Comparison of ENCODE assay signal across 14 cellular contexts in the genomic region with DNA sequence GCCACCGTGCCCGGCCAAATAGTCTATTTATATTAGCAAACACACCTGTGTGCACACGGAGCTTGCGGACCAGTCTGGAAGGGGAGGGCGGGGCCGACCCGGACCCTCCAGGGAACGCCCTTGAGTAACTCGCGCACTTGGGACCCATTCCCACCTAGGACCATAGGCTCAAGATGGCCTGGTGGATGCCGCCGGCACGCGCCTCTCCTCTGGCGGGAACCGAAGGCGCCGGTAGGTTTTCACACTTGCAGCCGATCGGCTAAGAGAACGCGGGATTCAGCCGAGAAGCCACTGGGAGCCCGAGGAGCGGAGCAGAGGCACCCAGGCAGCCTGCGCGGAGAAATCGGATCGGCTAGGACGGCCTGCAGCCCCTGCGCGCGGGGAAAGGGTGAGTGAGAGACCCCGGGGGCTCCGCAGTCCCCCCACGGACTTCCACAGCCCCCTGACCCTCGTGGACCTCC. TPM values are rescaled to one million over a fixed set of nuclear protein-coding genes. Genes with fewer than 3 reads are reported as not detected.
DNase-seq lines count a peak whose midpoint lies in the region; ATAC-seq and TF ChIP-seq lines count a peak whose summit lies in the region.
"Had no signal": no experiment of that assay in that cellular context is flagged by ENCODE, and none has a peak within 500 bp of the region (broad histone marks: within the 10 kb centered on the region; RNA-seq: fewer than 3 reads in every experiment).

No MANE protein-coding gene starts in this region.

- CTCF ChIA-PET in activated CD4-positive, alpha-beta T cell treated with anti-CD3 and anti-CD28 coated beads, Interleukin-2, amount 10 ng/mL, durations not matched to agents 7 days and 5 days (lab: Charles Lee): no interaction called here

- H3K9me3 Mint-ChIP-seq in activated CD4-positive, alpha-beta T cell treated with anti-CD3 and anti-CD28 coated beads, Interleukin-2, amount 10 ng/mL, durations not matched to agents 7 days and 5 days: peaks cover 18% of the 10 kb centered on the region
- H3K9me3 Mint-ChIP-seq in type B pancreatic cell: peaks cover 18% of the 10 kb centered on the region

- no peak overlapping the region for H2BK15ac ChIP-seq in mesendoderm (replicated peaks; ENCODE audit: low read depth)

- H3K4me1 ChIP-seq in hepatocyte (ENCODE audit: insufficient read depth) (peaks cover 7% of the 10 kb centered on the region), mesendoderm (ENCODE audit: control insufficient read depth, low read depth, low read length) (no peaks in the 10 kb centered on the region), gastroesophageal sphincter (peaks cover 0 to 19% (median 0%) of the 10 kb centered on the region in 3 donors), HAP-1 (no peaks in the 10 kb centered on the region)

- TF ChIP-seq EP300 in gastroesophageal sphincter (IDR thresholded peaks at IDR 0.05): no peak

- peaks cover 11% of the 10 kb centered on the region for H3K9me3 ChIP-seq in hepatocyte (ENCODE audit: low read depth)
- H3K9me3 ChIP-seq in gastroesophageal sphincter: peaks cover 0 to 57% (median 0%) of the 10 kb centered on the region in 3 donors
- H3K9me3 ChIP-seq in HAP-1: peaks cover 7% of the 10 kb centered on the region; the same call in 1 of the 2 replicates

- peak overlapping the region; percentile 54 for H3K56ac ChIP-seq in mesendoderm (ENCODE audit: low read length)

- no peak for TF ChIP-seq CTCF in hepatocyte (IDR thresholded peaks at IDR 0.05; ENCODE audit: poor library complexity)
- TF ChIP-seq CTCF in type B pancreatic cell (conservative IDR thresholded peaks at IDR 0.05): no peak
- TF ChIP-seq CTCF in gastroesophageal sphincter (IDR thresholded peaks at IDR 0.05): no peak

- H3K27me3 ChIP-seq in hepatocyte (peaks cover 66% of the 10 kb centered on the region), mesendoderm (ENCODE audit: insufficient read depth, low read length, poor library complexity) (no peaks in the 10 kb centered on the region), gastroesophageal sphincter (peaks cover 96% of the 10 kb centered on the region), HAP-1 (ENCODE audit: low read depth) (no peaks in the 10 kb centered on the region)

- no peak overlapping the region for H4K8ac ChIP-seq in mesendoderm (ENCODE audit: low read depth, low read length)

- peaks cover 12% of the 10 kb centered on the region for H3K36me3 Mint-ChIP-seq in activated CD4-positive, alpha-beta T cell treated with anti-CD3 and anti-CD28 coated beads, Interleukin-2, amount 10 ng/mL, durations not matched to agents 7 days and 5 days (ENCODE audit: low read depth)
- peaks cover 9% of the 10 kb centered on the region for H3K36me3 Mint-ChIP-seq in type B pancreatic cell

- no peak overlapping the region for H3K4me3 ChIP-seq in hepatocyte
- no peak overlapping the region for H3K4me3 ChIP-seq in mesendoderm (ENCODE audit: low read length)
- peak overlapping the region in 1 of 2 donors; percentile 11 for H3K4me3 ChIP-seq in gastroesophageal sphincter
- no peak overlapping the region for H3K4me3 ChIP-seq in HAP-1

- no peak for TF ChIP-seq POLR2A in gastroesophageal sphincter (IDR thresholded peaks at IDR 0.05)

- no peaks in the 10 kb centered on the region for H3K36me3 ChIP-seq in hepatocyte (replicated peaks; ENCODE audit: insufficient read depth, low read depth)
- H3K36me3 ChIP-seq in mesendoderm (ENCODE audit: control insufficient read depth, insufficient read depth, low read length): no peaks in the 10 kb centered on the region
- no peaks in the 10 kb centered on the region for H3K36me3 ChIP-seq in gastroesophageal sphincter
- H3K36me3 ChIP-seq in HAP-1 (replicated peaks): no peaks in the 10 kb centered on the region

- no peak overlapping the region for H3K4me3 Mint-ChIP-seq in activated CD4-positive, alpha-beta T cell treated with anti-CD3 and anti-CD28 coated beads, Interleukin-2, amount 10 ng/mL, durations not matched to agents 7 days and 5 days
- peak overlapping the region; percentile 47 for H3K4me3 Mint-ChIP-seq in type B pancreatic cell
- H3K4me3 Mint-ChIP-seq: activated B cell treated with CpG ODN at 0.5 μM for 24 hours; activated T-helper 17 cell treated with anti-CD3 and anti-CD28 coated beads, Interleukin-2, amount 50 U/mL, for 72 hours; neural crest cell had no signal

- POLR2A ChIA-PET in activated CD4-positive, alpha-beta T cell treated with anti-CD3 and anti-CD28 coated beads, Interleukin-2, amount 10 ng/mL, durations not matched to agents 7 days and 5 days (lab: Charles Lee): no interaction called here

- in situ Hi-C loops in HAP-1 (cut with MboI; ENCODE audit: low sequenced_read_pairs): no loop called here

- peak; percentile 11 for DNase-seq in activated CD4-positive, alpha-beta T cell treated with anti-CD3 and anti-CD28 coated beads for 48 hours
- DNase-seq in activated CD4-positive, alpha-beta T cell treated with anti-CD3 and anti-CD28 coated beads, Interleukin-2, amount 10 ng/mL, durations not matched to agents 7 days and 5 days: no peak
- DNase-seq in hepatocyte (ENCODE audit: low spot score) (peak; percentile 12), mesendoderm (peak; percentile 51), type B pancreatic cell (ENCODE audit: extremely low spot score, unreplicated experiment) (no peak), DMS79 (lab: John Stamatoyannopoulos, UW) (no peak), HAP-1 (ENCODE audit: low spot score in 2 of 2) (no peak)
- DNase-seq: activated B cell treated with CpG ODN at 0.5 μM for 24 hours; NCI-H1436 treated with DMSO at 0.1 percent for 48 hours; stimulated activated naive CD4-positive, alpha-beta T cell had no signal

- no peak overlapping the region for H3K4ac ChIP-seq in mesendoderm (ENCODE audit: low read depth, low read length)

- no peak overlapping the region for H3K23ac ChIP-seq in mesendoderm (ENCODE audit: low read length)

- H4K20me1 ChIP-seq in hepatocyte (ENCODE audit: insufficient read depth, poor library complexity, severe bottlenecking): no peaks in the 10 kb centered on the region

- H3K4me2 ChIP-seq in hepatocyte (peak overlapping the region; percentile 75), mesendoderm (ENCODE audit: low read length) (no peak overlapping the region)

- no peak overlapping the region for H2BK5ac ChIP-seq in mesendoderm (ENCODE audit: low read length)

- no peak overlapping the region for H3K18ac ChIP-seq in mesendoderm (ENCODE audit: low read length)

- WGBS in hepatocyte (ENCODE audit: low lambda C conversion rate, missing lambda C conversion rate): 23% methylated on average over 25 of the region's 37 CpGs
- no CpG with 5 or more reads among the region's 37 CpGs for WGBS in mesendoderm (ENCODE audit: extremely low coverage, insufficient coverage, low lambda C conversion rate)
- 0% methylated on average over 6 of the region's 37 CpGs; no CpG with 5 or more reads in 1 of the 2 donors for WGBS in gastroesophageal sphincter (ENCODE audit: low coverage in 1 of 2), 2 donors

- no peak for ATAC-seq in gastroesophageal sphincter
- ATAC-seq: activated T-helper 17 cell treated with anti-CD3 and anti-CD28 coated beads, Interleukin-2, amount 50 U/mL, for 72 hours had no signal

- H3K27ac ChIP-seq in hepatocyte (no peak overlapping the region), mesendoderm (ENCODE audit: low read depth, low read length) (no peak overlapping the region), gastroesophageal sphincter (no peak overlapping the region)
- H3K27ac ChIP-seq: C4-2B had no signal

- no peaks in the 10 kb centered on the region for H3K9me2 ChIP-seq in hepatocyte (replicated peaks; ENCODE audit: insufficient read depth)

- H4K5ac ChIP-seq in mesendoderm (ENCODE audit: low read length): no peak overlapping the region

- peaks cover 55% of the 10 kb centered on the region for H3K27me3 Mint-ChIP-seq in activated CD4-positive, alpha-beta T cell treated with anti-CD3 and anti-CD28 coated beads, Interleukin-2, amount 10 ng/mL, durations not matched to agents 7 days and 5 days
- H3K27me3 Mint-ChIP-seq in type B pancreatic cell: peaks cover 62% of the 10 kb centered on the region

- H3K9ac ChIP-seq in mesendoderm (ENCODE audit: low read length): peak overlapping the region; percentile 59

- peaks cover 2% of the 10 kb centered on the region for H3K4me1 Mint-ChIP-seq in activated CD4-positive, alpha-beta T cell treated with anti-CD3 and anti-CD28 coated beads, Interleukin-2, amount 10 ng/mL, durations not matched to agents 7 days and 5 days
- H3K4me1 Mint-ChIP-seq in type B pancreatic cell (ENCODE audit: unreplicated experiment): no peaks in the 10 kb centered on the region
- H3K4me1 Mint-ChIP-seq: activated B cell treated with CpG ODN at 0.5 μM for 24 hours; activated T-helper 17 cell treated with anti-CD3 and anti-CD28 coated beads, Interleukin-2, amount 50 U/mL, for 72 hours; neural crest cell had no signal

- peak overlapping the region; percentile 35 for H2AFZ ChIP-seq in hepatocyte

- no peaks in the 10 kb centered on the region for H3K79me1 ChIP-seq in mesendoderm (ENCODE audit: low read length)

- no peak overlapping the region for H2AK5ac ChIP-seq in mesendoderm (ENCODE audit: low read length)

- H3K27ac Mint-ChIP-seq in activated CD4-positive, alpha-beta T cell treated with anti-CD3 and anti-CD28 coated beads, Interleukin-2, amount 10 ng/mL, durations not matched to agents 7 days and 5 days: no peak overlapping the region
- H3K27ac Mint-ChIP-seq in type B pancreatic cell: no peak overlapping the region
- H3K27ac Mint-ChIP-seq: activated B cell treated with CpG ODN at 0.5 μM for 24 hours; activated T-helper 17 cell treated with anti-CD3 and anti-CD28 coated beads, Interleukin-2, amount 50 U/mL, for 72 hours had no signal

- no peak overlapping the region for H2BK120ac ChIP-seq in mesendoderm (ENCODE audit: low read depth, low read length)

- H3K79me2 ChIP-seq in hepatocyte (no peaks in the 10 kb centered on the region), mesendoderm (ENCODE audit: control insufficient read depth, insufficient read depth, low read length) (peaks cover 4% of the 10 kb centered on the region)

RNA-seq across cellular contexts. Expression of gene IFT22, which starts 18.9 kb away (rescaled TPM):
- total RNA-seq in activated CD4-positive, alpha-beta T cell treated with anti-CD3 and anti-CD28 coated beads, Interleukin-2, amount 10 ng/mL, durations not matched to agents 7 days and 5 days: 10 to 100 TPM in 1 of 2 experiments, 1 to 10 TPM in 1; 9.8 to 11.3 TPM
- 24.2 and 30.5 TPM in 2 replicates for total RNA-seq in hepatocyte
- polyA plus RNA-seq in hepatocyte: 29.8 and 42.2 TPM in 2 replicates
- 24.3 TPM for polyA plus RNA-seq in mesendoderm (2013, experiment 1 of 2)
- 23.9 TPM for polyA plus RNA-seq in mesendoderm (2013, experiment 2 of 2)
- total RNA-seq in type B pancreatic cell (ENCODE audit: low replicate concordance): 31.5 and 48.1 TPM in 2 replicates
- 10 to 100 TPM; 23.5 to 40.8 (median 28.1) TPM for total RNA-seq in gastroesophageal sphincter

RNA-seq across cellular contexts. Expression of gene FIS1, which starts 57.8 kb away (rescaled TPM):
- 100 to 1,000 TPM in 1 of 2 experiments, 10 to 100 TPM in 1; 87.3 to 103 TPM for total RNA-seq in activated CD4-positive, alpha-beta T cell treated with anti-CD3 and anti-CD28 coated beads, Interleukin-2, amount 10 ng/mL, durations not matched to agents 7 days and 5 days
- total RNA-seq in hepatocyte: 131 and 150 TPM in 2 replicates
- 193 and 238 TPM in 2 replicates for polyA plus RNA-seq in hepatocyte
- polyA plus RNA-seq in mesendoderm (2013, experiment 1 of 2): 106 TPM
- polyA plus RNA-seq in mesendoderm (2013, experiment 2 of 2): 109 TPM
- total RNA-seq in type B pancreatic cell (ENCODE audit: low replicate concordance): 110 and 114 TPM in 2 replicates
- 100 to 1,000 TPM; 227 to 315 (median 248) TPM for total RNA-seq in gastroesophageal sphincter

Comparison
In these comparisons a context has a peak if more than half of its experiments do, and no peak if none do; other contexts are left out.
1. DNase-seq: peak in activated CD4-positive, alpha-beta T cell treated with anti-CD3 and anti-CD28 coated beads for 48 hours (single experiment), hepatocyte (single experiment) and mesendoderm (single experiment); none in activated CD4-positive, alpha-beta T cell treated with anti-CD3 and anti-CD28 coated beads, Interleukin-2, amount 10 ng/mL, durations not matched to agents 7 days and 5 days (single experiment), type B pancreatic cell (single experiment), DMS79 (single experiment) and HAP-1 (0 of 2).